1 cellular context compared by ENCODE assay signal in the genomic region with DNA sequence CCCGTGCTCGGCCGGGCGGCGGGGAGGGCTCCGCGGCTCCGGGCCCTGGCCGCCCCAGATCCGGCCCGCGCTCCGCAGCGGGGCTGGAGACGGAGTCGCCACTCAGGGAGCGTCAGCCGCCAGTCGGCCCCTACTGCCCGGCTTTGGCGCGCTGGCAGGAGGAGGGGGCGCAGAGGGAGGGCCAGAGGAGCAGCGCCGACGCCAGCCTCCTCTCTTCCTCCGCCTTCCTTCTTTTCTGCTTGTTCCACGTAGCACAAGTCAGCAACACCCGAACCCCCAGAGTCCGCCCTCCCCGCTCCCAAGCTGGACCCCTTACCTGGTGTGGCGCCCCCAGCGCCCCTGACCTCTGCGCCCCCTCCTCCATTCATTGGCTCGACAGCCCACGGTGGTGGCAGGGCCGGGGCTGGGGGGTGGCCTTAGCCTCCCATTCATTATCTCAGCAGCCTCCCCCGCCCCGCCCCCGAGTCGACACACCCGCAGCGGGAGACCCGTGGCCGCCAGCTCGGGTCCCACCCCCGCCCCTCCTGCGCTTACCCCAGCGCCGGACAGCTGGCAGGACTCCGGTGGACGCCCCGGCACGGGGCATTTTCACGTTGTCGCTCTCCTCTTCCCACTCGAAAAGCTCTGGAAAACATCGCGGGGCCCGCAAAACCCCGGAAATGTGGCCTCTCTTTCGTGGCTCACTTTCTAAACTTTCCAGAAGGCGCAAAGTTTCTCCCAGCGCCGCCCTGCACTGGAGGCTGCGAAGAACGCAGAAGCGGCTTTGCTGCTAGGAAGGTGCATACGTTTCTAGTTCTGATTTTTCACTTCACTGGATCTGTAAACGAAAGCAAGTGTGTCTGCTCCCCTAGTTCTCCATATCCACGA.
TF ChIP-seq lines count a peak whose summit lies in the region.

A gene with protein sequence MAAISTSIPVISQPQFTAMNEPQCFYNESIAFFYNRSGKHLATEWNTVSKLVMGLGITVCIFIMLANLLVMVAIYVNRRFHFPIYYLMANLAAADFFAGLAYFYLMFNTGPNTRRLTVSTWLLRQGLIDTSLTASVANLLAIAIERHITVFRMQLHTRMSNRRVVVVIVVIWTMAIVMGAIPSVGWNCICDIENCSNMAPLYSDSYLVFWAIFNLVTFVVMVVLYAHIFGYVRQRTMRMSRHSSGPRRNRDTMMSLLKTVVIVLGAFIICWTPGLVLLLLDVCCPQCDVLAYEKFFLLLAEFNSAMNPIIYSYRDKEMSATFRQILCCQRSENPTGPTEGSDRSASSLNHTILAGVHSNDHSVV (minus strand): TSS at position 135 of the 867 bp plus-strand sequence. CDS start 66,353 bp downstream, outside the sequence.

TF ChIP-seq in GM23338, 12 proteins besides CTCF, POLR2A, EP300 and RAD21 (continued from another document):
- TF ChIP-seq, protein P1, sequence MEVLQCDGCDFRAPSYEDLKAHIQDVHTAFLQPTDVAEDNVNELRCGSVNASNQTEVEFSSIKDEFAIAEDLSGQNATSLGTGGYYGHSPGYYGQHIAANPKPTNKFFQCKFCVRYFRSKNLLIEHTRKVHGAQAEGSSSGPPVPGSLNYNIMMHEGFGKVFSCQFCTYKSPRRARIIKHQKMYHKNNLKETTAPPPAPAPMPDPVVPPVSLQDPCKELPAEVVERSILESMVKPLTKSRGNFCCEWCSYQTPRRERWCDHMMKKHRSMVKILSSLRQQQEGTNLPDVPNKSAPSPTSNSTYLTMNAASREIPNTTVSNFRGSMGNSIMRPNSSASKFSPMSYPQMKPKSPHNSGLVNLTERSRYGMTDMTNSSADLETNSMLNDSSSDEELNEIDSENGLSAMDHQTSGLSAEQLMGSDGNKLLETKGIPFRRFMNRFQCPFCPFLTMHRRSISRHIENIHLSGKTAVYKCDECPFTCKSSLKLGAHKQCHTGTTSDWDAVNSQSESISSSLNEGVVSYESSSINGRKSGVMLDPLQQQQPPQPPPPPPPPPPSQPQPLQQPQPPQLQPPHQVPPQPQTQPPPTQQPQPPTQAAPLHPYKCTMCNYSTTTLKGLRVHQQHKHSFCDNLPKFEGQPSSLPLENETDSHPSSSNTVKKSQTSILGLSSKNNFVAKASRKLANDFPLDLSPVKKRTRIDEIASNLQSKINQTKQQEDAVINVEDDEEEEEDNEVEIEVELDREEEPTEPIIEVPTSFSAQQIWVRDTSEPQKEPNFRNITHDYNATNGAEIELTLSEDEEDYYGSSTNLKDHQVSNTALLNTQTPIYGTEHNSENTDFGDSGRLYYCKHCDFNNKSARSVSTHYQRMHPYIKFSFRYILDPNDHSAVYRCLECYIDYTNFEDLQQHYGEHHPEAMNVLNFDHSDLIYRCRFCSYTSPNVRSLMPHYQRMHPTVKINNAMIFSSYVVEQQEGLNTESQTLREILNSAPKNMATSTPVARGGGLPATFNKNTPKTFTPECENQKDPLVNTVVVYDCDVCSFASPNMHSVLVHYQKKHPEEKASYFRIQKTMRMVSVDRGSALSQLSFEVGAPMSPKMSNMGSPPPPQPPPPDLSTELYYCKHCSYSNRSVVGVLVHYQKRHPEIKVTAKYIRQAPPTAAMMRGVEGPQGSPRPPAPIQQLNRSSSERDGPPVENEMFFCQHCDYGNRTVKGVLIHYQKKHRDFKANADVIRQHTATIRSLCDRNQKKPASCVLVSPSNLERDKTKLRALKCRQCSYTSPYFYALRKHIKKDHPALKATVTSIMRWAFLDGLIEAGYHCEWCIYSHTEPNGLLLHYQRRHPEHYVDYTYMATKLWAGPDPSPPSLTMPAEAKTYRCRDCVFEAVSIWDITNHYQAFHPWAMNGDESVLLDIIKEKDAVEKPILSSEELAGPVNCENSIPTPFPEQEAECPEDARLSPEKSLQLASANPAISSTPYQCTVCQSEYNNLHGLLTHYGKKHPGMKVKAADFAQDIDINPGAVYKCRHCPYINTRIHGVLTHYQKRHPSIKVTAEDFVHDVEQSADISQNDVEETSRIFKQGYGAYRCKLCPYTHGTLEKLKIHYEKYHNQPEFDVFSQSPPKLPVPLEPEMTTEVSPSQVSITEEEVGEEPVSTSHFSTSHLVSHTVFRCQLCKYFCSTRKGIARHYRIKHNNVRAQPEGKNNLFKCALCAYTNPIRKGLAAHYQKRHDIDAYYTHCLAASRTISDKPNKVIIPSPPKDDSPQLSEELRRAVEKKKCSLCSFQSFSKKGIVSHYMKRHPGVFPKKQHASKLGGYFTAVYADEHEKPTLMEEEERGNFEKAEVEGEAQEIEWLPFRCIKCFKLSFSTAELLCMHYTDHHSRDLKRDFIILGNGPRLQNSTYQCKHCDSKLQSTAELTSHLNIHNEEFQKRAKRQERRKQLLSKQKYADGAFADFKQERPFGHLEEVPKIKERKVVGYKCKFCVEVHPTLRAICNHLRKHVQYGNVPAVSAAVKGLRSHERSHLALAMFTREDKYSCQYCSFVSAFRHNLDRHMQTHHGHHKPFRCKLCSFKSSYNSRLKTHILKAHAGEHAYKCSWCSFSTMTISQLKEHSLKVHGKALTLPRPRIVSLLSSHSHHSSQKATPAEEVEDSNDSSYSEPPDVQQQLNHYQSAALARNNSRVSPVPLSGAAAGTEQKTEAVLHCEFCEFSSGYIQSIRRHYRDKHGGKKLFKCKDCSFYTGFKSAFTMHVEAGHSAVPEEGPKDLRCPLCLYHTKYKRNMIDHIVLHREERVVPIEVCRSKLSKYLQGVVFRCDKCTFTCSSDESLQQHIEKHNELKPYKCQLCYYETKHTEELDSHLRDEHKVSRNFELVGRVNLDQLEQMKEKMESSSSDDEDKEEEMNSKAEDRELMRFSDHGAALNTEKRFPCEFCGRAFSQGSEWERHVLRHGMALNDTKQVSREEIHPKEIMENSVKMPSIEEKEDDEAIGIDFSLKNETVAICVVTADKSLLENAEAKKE (CRISPR knock-in tag; IDR thresholded peaks at IDR 0.05), result no peak
- TF ChIP-seq STAT1 (IDR thresholded peaks at IDR 0.05; ENCODE audit: unreplicated experiment), result no peak
